1 cellular context compared by ENCODE assay signal in genomic region chr1:204460346-204460745, GRCh38.
TF ChIP-seq lines count a peak whose summit lies in the region.

No MANE protein-coding gene starts in this region.

TF ChIP-seq in endothelial cell of umbilical vein, 7 proteins besides CTCF, POLR2A, EP300 and RAD21:
- no peak for TF ChIP-seq MAX (IDR thresholded peaks at IDR 0.05; ENCODE audit: insufficient read depth, insufficient read length)
